ENCODE assay signal across 9 cellular contexts in the genomic region with DNA sequence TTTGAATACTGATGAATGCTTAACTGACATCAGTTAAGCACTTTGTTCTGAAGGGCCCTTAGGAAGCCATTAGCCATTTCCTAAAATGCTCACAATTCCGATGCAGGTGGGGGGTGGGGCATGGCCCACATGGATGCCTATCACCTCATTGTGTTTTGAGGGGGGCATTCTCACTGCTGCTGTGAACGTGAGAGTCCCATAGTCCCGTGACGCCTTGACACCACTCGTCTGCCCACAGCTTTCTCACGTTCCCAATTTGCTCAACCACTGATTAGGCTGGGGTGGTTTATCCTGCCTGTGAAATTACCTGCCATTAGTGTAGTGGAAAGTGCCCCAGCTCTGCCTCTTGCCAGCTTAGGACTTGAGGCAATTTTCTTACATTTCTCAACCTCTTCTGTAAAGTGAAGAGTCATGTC. TPM values are rescaled to one million over a fixed set of nuclear protein-coding genes. Genes with fewer than 3 reads are reported as not detected.
A peak's percentile ranks its signal among the peaks of the same experiment; 100 is the strongest.
DNase-seq lines count a peak whose midpoint lies in the region; ATAC-seq and TF ChIP-seq lines count a peak whose summit lies in the region.
"Had no signal": no experiment of that assay in that cellular context is flagged by ENCODE, and none has a peak within 500 bp of the region (broad histone marks: within the 10 kb centered on the region; RNA-seq: fewer than 3 reads in every experiment).

No MANE protein-coding gene starts in this region.

- no peaks in the 10 kb centered on the region for H3K9me3 ChIP-seq in gastrocnemius medialis
- H3K9me3 ChIP-seq: MG63 had no signal

- DNase-seq in stimulated activated naive CD4-positive, alpha-beta T cell treated with Interleukin-2 at 50 U/mL for 16 hours (lab: John Stamatoyannopoulos, UW): peak; percentile 28
- DNase-seq in stimulated activated naive CD4-positive, alpha-beta T cell (lab: John Stamatoyannopoulos, UW): no peak
- no peak for DNase-seq in activated CD8-positive, alpha-beta T cell treated with anti-CD3 and anti-CD28 coated beads, Interleukin-2, amount 10 ng/mL, durations not matched to agents 7 days and 5 days
- DNase-seq in gastrocnemius medialis: no peak

- H3K4me1 ChIP-seq in gastrocnemius medialis: no peaks in the 10 kb centered on the region

- no peaks in the 10 kb centered on the region for H3K27me3 Mint-ChIP-seq in activated CD8-positive, alpha-beta T cell treated with anti-CD3 and anti-CD28 coated beads, Interleukin-2, amount 10 ng/mL, durations not matched to agents 7 days and 5 days (ENCODE audit: low read depth)

- POLR2A ChIA-PET in activated CD8-positive, alpha-beta T cell treated with anti-CD3 and anti-CD28 coated beads, Interleukin-2, amount 10 ng/mL, durations not matched to agents 7 days and 5 days (lab: Charles Lee): interaction anchor here (0.8 kb wide), 1 partner anchor 28 kb away, joined by 3 read pairs; no protein-coding TSS in a partner anchor

- no peak for TF ChIP-seq POLR2A in gastrocnemius medialis (IDR thresholded peaks at IDR 0.05)

- CTCF ChIA-PET in activated CD8-positive, alpha-beta T cell treated with anti-CD3 and anti-CD28 coated beads, Interleukin-2, amount 10 ng/mL, durations not matched to agents 7 days and 5 days (lab: Charles Lee): interaction anchor here (0.7 to 1.9 kb wide), 9 partner anchors 17 to 224 kb away, joined by 3 to 9 read pairs (median 4); a partner anchor contains a TSS

- no peaks in the 10 kb centered on the region for H3K9me3 Mint-ChIP-seq in activated CD8-positive, alpha-beta T cell treated with anti-CD3 and anti-CD28 coated beads, Interleukin-2, amount 10 ng/mL, durations not matched to agents 7 days and 5 days (ENCODE audit: insufficient read depth)

- TF ChIP-seq CTCF in gastrocnemius medialis (IDR thresholded peaks at IDR 0.05 in 4 of 5, conservative IDR thresholded peaks at IDR 0.05 in 1 of 5): no peak

- no peak overlapping the region for H3K4me3 Mint-ChIP-seq in activated CD8-positive, alpha-beta T cell treated with anti-CD3 and anti-CD28 coated beads, Interleukin-2, amount 10 ng/mL, durations not matched to agents 7 days and 5 days

- H3K4me1 Mint-ChIP-seq in activated CD8-positive, alpha-beta T cell treated with anti-CD3 and anti-CD28 coated beads, Interleukin-2, amount 10 ng/mL, durations not matched to agents 7 days and 5 days (ENCODE audit: low read depth): peaks cover 41% of the 10 kb centered on the region

- in situ Hi-C loops in gastrocnemius medialis (cut with MboI; ENCODE audit: low sequenced_read_pairs in 4 of 4): loop anchor here in 2 of 4 donors (25.0 kb wide), 1 partner anchor 642 kb away; no protein-coding TSS in a partner anchor

- no peak overlapping the region for H3K27ac Mint-ChIP-seq in activated CD8-positive, alpha-beta T cell treated with anti-CD3 and anti-CD28 coated beads, Interleukin-2, amount 10 ng/mL, durations not matched to agents 7 days and 5 days

- H3K27ac ChIP-seq in gastrocnemius medialis: no peak overlapping the region

- intact Hi-C loops in gastrocnemius medialis (cut with DNase I; ENCODE audit: low total_unique reads): no loop called here

- H3K27me3 ChIP-seq in gastrocnemius medialis: peaks cover 13 to 14% (median 13%) of the 10 kb centered on the region in 3 donors
- H3K27me3 ChIP-seq: MG63 had no signal

- H3K36me3 ChIP-seq in gastrocnemius medialis: no peaks in the 10 kb centered on the region
- H3K36me3 ChIP-seq: MG63 had no signal

- H3K4me3 ChIP-seq in iPS-11a (ENCODE audit: low read depth, low read length): peak overlapping the region; percentile 6
- no peak overlapping the region for H3K4me3 ChIP-seq in gastrocnemius medialis

- ATAC-seq in activated CD8-positive, alpha-beta T cell treated with anti-CD3 and anti-CD28 coated beads, Interleukin-2, amount 10 ng/mL, durations not matched to agents 7 days and 5 days: peak; percentile 5
- ATAC-seq in GM21619 (IDR thresholded peaks at IDR 0.05; ENCODE audit: unreplicated experiment) (no peak), HG03460 (IDR thresholded peaks at IDR 0.05; ENCODE audit: unreplicated experiment) (no peak), HG03439 (IDR thresholded peaks at IDR 0.05; ENCODE audit: unreplicated experiment) (no peak), gastrocnemius medialis (no peak)

- H3K36me3 Mint-ChIP-seq in activated CD8-positive, alpha-beta T cell treated with anti-CD3 and anti-CD28 coated beads, Interleukin-2, amount 10 ng/mL, durations not matched to agents 7 days and 5 days (ENCODE audit: low read depth): peaks cover 2% of the 10 kb centered on the region

RNA-seq across cellular contexts. Expression of a gene that starts 31.9 kb away (rescaled TPM):
- 10 to 100 TPM; 26.8 to 27.8 TPM for total RNA-seq in activated CD8-positive, alpha-beta T cell treated with anti-CD3 and anti-CD28 coated beads, Interleukin-2, amount 10 ng/mL, durations not matched to agents 7 days and 5 days
- total RNA-seq in gastrocnemius medialis: 1 to 10 TPM in 2 of 4 donors, under 1 TPM in 1, not detected in 1; 0.75 to 2.8 (median 2.5) TPM

RNA-seq across cellular contexts. Expression of a gene that starts 37.9 kb away (rescaled TPM):
- 10 to 100 TPM; 75.6 to 82.2 TPM for total RNA-seq in activated CD8-positive, alpha-beta T cell treated with anti-CD3 and anti-CD28 coated beads, Interleukin-2, amount 10 ng/mL, durations not matched to agents 7 days and 5 days
- total RNA-seq in gastrocnemius medialis: 10 to 100 TPM; 19.5 to 25.9 (median 21.9) TPM

Comparison
In these comparisons a context has a peak if more than half of its experiments do, and no peak if none do; other contexts are left out.
1. RNA of a gene that starts 31.9 kb away (total RNA-seq): 26.8 to 27.8 TPM in activated CD8-positive, alpha-beta T cell treated with anti-CD3 and anti-CD28 coated beads, Interleukin-2, amount 10 ng/mL, durations not matched to agents 7 days and 5 days; 0.75 to 2.8 TPM in gastrocnemius medialis; every median in the first group is over 4 times any median in the second.